1 cellular context compared by ENCODE assay signal in the genomic region with DNA sequence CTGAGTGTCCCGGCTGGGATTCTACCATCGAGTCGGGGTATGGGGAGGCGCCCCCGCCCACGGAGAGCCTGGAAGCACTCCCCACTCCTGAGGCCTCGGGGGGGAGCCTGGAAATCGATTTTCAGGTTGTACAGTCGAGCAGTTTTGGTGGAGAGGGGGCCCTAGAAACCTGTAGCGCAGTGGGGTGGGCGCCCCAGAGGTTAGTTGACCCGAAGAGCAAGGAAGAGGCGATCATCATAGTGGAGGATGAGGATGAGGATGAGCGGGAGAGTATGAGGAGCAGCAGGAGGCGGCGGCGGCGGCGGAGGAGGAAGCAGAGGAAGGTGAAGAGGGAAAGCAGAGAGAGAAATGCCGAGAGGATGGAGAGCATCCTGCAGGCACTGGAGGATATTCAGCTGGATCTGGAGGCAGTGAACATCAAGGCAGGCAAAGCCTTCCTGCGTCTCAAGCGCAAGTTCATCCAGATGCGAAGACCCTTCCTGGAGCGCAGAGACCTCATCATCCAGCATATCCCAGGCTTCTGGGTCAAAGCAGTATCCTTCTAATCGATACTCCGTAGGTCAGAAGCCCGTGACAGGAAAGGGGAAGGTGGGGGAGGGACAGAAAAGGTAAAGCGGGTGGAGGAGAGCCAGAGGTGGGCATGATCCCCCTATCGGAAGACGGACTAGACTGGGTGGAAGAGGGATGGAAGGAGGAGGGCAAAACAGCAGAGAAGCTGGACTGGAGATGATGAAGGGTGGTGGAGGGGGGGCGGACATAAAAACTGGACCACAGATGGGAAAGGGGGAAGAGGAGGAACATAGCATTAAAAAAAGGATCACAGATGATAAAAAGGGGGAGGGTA.
TF ChIP-seq lines count a peak whose summit lies in the region.

No MANE protein-coding gene starts in this region.

TF ChIP-seq in liver, 16 proteins besides CTCF, POLR2A, EP300 and RAD21 (continued from another document):
- TF ChIP-seq, protein P1, sequence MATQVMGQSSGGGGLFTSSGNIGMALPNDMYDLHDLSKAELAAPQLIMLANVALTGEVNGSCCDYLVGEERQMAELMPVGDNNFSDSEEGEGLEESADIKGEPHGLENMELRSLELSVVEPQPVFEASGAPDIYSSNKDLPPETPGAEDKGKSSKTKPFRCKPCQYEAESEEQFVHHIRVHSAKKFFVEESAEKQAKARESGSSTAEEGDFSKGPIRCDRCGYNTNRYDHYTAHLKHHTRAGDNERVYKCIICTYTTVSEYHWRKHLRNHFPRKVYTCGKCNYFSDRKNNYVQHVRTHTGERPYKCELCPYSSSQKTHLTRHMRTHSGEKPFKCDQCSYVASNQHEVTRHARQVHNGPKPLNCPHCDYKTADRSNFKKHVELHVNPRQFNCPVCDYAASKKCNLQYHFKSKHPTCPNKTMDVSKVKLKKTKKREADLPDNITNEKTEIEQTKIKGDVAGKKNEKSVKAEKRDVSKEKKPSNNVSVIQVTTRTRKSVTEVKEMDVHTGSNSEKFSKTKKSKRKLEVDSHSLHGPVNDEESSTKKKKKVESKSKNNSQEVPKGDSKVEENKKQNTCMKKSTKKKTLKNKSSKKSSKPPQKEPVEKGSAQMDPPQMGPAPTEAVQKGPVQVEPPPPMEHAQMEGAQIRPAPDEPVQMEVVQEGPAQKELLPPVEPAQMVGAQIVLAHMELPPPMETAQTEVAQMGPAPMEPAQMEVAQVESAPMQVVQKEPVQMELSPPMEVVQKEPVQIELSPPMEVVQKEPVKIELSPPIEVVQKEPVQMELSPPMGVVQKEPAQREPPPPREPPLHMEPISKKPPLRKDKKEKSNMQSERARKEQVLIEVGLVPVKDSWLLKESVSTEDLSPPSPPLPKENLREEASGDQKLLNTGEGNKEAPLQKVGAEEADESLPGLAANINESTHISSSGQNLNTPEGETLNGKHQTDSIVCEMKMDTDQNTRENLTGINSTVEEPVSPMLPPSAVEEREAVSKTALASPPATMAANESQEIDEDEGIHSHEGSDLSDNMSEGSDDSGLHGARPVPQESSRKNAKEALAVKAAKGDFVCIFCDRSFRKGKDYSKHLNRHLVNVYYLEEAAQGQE (IDR thresholded peaks at IDR 0.05): no peak
- TF ChIP-seq TAF1 (conservative IDR thresholded peaks at IDR 0.05) (no peak), HNF4G (IDR thresholded peaks at IDR 0.05) (no peak), HNF4A (conservative IDR thresholded peaks at IDR 0.05) (no peak), FOXA2 (IDR thresholded peaks at IDR 0.05) (no peak)
- TF ChIP-seq, protein P2, sequence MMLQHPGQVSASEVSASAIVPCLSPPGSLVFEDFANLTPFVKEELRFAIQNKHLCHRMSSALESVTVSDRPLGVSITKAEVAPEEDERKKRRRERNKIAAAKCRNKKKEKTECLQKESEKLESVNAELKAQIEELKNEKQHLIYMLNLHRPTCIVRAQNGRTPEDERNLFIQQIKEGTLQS (IDR thresholded peaks at IDR 0.05): no peak
TF ChIP-seq in liver: peak in this region for 0.
